1 cellular context compared by ENCODE assay signal in the genomic region with DNA sequence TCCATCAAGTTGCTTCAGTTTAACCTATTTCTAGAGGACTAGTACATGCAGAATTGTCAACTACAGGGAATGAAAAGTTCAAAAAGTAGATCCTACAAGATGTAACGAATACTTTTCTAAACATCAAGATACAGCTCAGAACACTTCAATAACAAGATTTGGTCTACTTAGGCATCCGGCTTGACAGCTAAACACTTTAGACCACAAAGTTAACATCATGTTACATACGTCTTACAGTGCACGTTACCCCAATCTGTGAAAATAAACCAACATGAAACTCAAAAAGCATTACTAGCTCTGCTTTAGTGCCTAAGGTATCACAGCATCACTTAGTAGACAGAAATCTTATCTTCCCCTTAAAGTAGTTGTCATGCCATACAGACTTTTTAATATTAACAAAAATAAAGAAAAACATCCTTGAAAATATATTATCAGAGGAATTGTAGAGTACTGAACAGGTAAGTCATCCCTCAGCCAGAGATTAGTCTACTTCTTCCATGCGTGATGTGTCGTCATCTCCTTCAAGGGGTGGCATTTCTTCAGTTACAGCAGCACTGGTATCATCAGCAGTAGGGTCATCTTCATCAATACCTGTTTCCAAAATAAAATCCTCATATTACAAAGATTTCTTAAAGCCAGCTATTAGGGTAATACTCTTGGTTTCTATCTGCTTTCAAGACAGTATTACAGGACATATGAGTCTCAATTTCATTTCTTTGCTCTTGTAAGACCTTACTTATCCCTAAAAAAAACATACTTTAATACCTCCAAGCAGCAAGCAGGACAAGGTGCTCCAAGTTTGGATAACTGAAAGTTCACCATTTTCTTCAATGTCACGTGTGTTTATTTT.
TF ChIP-seq lines count a peak whose summit lies in the region.

No MANE protein-coding gene starts in this region.

TF ChIP-seq in K562, 482 proteins besides CTCF, POLR2A, EP300 and RAD21:
- peak; percentile 79; the same call in 1 of the 2 replicates for TF ChIP-seq PHTF2 (CRISPR knock-in tag; IDR thresholded peaks at IDR 0.05)
- TF ChIP-seq HDGF (IDR thresholded peaks at IDR 0.05) = no peak
- TF ChIP-seq ZNF780A (CRISPR knock-in tag; IDR thresholded peaks at IDR 0.05) = no peak
- peak; percentile 48; the same call in 1 of the 2 replicates for TF ChIP-seq RBFOX2 (IDR thresholded peaks at IDR 0.05; ENCODE audit: low read depth, low read length)
- TF ChIP-seq ZFX (CRISPR knock-in tag; IDR thresholded peaks at IDR 0.05) = peak; percentile 15; the same call in 1 of the 2 replicates
TF ChIP-seq in K562: peak in this region for 3.
